Comparison of ENCODE assay signal across 7 cellular contexts in the genomic region with DNA sequence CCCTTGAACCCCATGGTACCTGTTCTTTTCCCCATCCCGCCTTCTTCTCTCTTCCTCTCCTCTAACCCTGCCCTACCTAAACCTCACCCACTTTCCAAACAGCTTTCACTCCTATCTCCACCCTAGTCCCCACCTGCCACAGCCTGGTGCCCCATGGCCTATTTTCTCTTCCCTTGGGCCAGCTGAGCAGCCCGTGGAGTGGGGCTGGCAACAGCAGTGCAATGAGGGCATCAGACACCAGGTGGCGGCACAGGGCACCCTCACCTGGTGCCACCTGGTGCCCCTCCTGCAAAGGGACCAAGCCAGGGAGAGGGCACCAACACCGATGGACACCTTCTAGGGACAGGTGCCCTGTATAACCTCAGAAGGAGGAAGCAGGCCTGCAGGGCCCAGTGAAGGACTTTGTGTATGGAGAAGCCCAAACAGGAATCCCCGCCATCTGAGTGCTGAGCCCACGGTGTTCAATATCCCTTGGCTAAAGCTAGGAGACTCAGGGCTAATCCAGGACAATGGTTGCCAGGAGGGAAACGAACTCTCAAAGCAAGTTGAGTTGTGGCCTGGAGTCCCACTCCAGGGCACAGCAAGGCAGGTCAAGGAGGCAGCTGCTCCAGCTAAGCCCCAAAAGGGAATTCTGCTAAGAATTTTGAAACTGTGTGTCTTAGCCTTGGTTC. TPM values are rescaled to one million over a fixed set of nuclear protein-coding genes. Genes with fewer than 3 reads are reported as not detected.
DNase-seq lines count a peak whose midpoint lies in the region; ATAC-seq and TF ChIP-seq lines count a peak whose summit lies in the region.

No MANE protein-coding gene starts in this region.

- H3K4me3 ChIP-seq in GM12875 (ENCODE audit: low read depth, low read length) (no peak overlapping the region), epithelial cell of esophagus (ENCODE audit: low read length) (no peak overlapping the region), prostate gland (no peak overlapping the region)

- H3K4me1 ChIP-seq in prostate gland (replicated peaks): no peaks in the 10 kb centered on the region

- WGBS in prostate gland: 60% methylated on average over 7 of the region's 7 CpGs

- TF ChIP-seq POLR2A in prostate gland (IDR thresholded peaks at IDR 0.05): no peak

- no peaks in the 10 kb centered on the region for H3K36me3 ChIP-seq in prostate gland

- H3K9me3 ChIP-seq in prostate gland: no peaks in the 10 kb centered on the region

- intact Hi-C loops in prostate gland (cut with DNase I) (loop anchor here (5.0 kb wide), 2 partner anchors 52 to 67 kb away; no protein-coding TSS in a partner anchor), posterior vena cava (cut with DNase I) (loop anchor here (5.0 kb wide), 2 partner anchors 62 to 202 kb away; no protein-coding TSS in a partner anchor)

- H3K27ac ChIP-seq in prostate gland: no peak overlapping the region

- no peak for ATAC-seq in HG02973 (IDR thresholded peaks at IDR 0.05; ENCODE audit: unreplicated experiment)

- H3K27me3 ChIP-seq in prostate gland (replicated peaks; ENCODE audit: insufficient read depth): no peaks in the 10 kb centered on the region

- peak; percentile 50 for DNase-seq in NCI-H2196 treated with DMSO at 0.1 percent for 48 hours (lab: John Stamatoyannopoulos, UW; ENCODE audit: unreplicated experiment)
- peak; percentile 5 to 14 for DNase-seq in activated CD8-positive, alpha-beta memory T cell treated with anti-CD3 and anti-CD28 coated beads for 4 hours (ENCODE audit: low read depth in 2 of 2)
- DNase-seq in epithelial cell of esophagus (ENCODE audit: low read depth): peak; percentile 56
- peak; percentile 70 for DNase-seq in prostate gland (ENCODE audit: low spot score)
- DNase-seq in posterior vena cava (ENCODE audit: low spot score): no peak

- TF ChIP-seq CTCF in GM12875 (IDR thresholded peaks at IDR 0.05; ENCODE audit: borderline replicate concordance, insufficient read depth, low read depth, low read length): peak; percentile 84
- TF ChIP-seq CTCF in epithelial cell of esophagus (IDR thresholded peaks at IDR 0.05; ENCODE audit: insufficient read depth, low read depth, low read length, missing control alignments): peak; percentile 95
- TF ChIP-seq CTCF in prostate gland (IDR thresholded peaks at IDR 0.05): peak; percentile 78 to 98 (median 94)

RNA-seq across cellular contexts. Expression of gene ABCC3, which starts 4.0 kb away (rescaled TPM):
- total RNA-seq in prostate gland (10 to 100 TPM; 65.9 to 66.1 TPM), posterior vena cava (10 to 100 TPM; 13.1 to 19.8 TPM)
